18 cellular contexts compared by ENCODE assay signal in the genomic region with DNA sequence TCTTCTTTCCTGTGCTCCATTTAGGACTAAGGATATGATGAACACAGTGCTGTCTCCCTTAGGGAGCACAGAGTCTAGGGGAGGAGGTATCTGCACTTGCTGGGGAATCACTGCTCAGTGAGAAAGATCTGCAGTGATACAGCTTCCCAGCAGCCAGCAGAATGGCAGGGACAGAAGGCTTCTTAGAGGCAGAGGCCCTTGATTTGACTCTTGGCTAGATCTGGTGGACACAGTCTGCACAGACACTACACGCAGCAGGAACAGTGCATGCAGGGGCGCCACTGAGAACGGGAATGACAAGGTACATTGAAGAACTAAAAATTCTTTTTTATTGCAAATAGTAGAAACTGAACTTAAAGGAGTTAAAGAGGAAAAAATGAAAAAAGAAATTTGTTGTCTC. TPM values are rescaled to one million over a fixed set of nuclear protein-coding genes. Genes with fewer than 3 reads are reported as not detected.
"Had no signal": no experiment of that assay in that cellular context is flagged by ENCODE, and none has a peak within 500 bp of the region (broad histone marks: within the 10 kb centered on the region; RNA-seq: fewer than 3 reads in every experiment).

No MANE protein-coding gene starts in this region.

- H3K36me3 ChIP-seq: colonic mucosa, heart right ventricle, ovary, right atrium auricular region, tibial nerve, upper lobe of right lung, vagina had no signal

- DNase-seq: colonic mucosa; dermis blood vessel endothelial cell; effector CD8-positive, alpha-beta T cell; foreskin melanocyte; heart right ventricle; kidney glomerular epithelial cell; naive thymus-derived CD8-positive, alpha-beta T cell; ovary; small intestine; stimulated activated CD4-positive, alpha-beta T cell treated with anti-CD3 and anti-CD28 coated beads, Interleukin-12 subunit alpha, Interleukin-12 subunit beta, amount 100 ng/mL, for 4 hours; stimulated activated naive CD4-positive, alpha-beta T cell treated with Interleukin-2 at 50 U/mL for 16 hours; testis; upper lobe of right lung had no signal

- H3K27ac ChIP-seq: colonic mucosa, heart right ventricle, ovary, right atrium auricular region, testis, tibial nerve, upper lobe of right lung, vagina had no signal

- H3K9me3 ChIP-seq: colonic mucosa, heart right ventricle, ovary, right atrium auricular region, testis, tibial nerve, upper lobe of right lung, vagina had no signal

- ATAC-seq: naive thymus-derived CD8-positive, alpha-beta T cell; upper lobe of right lung had no signal

- H3K4me3 ChIP-seq: colonic mucosa, heart right ventricle, ovary, right atrium auricular region, testis, tibial nerve, upper lobe of right lung, vagina had no signal

- H3K4me1 ChIP-seq: colonic mucosa, right atrium auricular region, testis, tibial nerve, upper lobe of right lung, vagina had no signal

- H3K27me3 ChIP-seq: colonic mucosa, ovary, right atrium auricular region, testis, tibial nerve, vagina had no signal

RNA-seq across cellular contexts. Expression of a gene that starts 51.6 kb away (rescaled TPM):
- total RNA-seq: liver; lung microvascular endothelial cell; naive thymus-derived CD8-positive, alpha-beta T cell; right atrium auricular region; upper lobe of right lung had no signal
